ENCODE assay signal across 25 cellular contexts in the genomic region with DNA sequence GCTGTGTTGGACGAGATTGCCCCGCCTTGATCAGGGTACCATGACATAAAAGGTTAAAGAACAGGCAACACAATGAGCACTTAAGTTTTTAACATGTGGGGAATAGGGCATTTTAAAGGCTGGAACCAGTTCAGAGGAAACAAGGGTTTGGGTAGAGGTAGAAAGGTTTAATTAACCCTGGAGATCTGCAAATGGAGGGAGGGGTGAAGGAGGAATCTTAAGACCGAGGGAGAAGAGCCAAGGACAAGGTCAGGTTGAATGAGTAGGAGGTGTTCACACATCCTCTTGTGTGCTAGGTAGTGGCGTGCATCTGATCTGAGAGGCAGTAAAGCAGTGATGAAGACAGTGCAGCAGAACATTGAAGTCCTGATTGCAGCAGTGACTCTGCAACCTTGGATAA. TPM values are rescaled to one million over a fixed set of nuclear protein-coding genes. Genes with fewer than 3 reads are reported as not detected.
DNase-seq lines count a peak whose midpoint lies in the region; ATAC-seq, FAIRE-seq and TF ChIP-seq lines count a peak whose summit lies in the region.
"Had no signal": no experiment of that assay in that cellular context is flagged by ENCODE, and none has a peak within 500 bp of the region (broad histone marks: within the 10 kb centered on the region; RNA-seq: fewer than 3 reads in every experiment).

No MANE protein-coding gene starts in this region.

- H2AFZ ChIP-seq in GM12878 (ENCODE audit: control insufficient read depth, low read depth, low read length) (no peak overlapping the region), smooth muscle cell (ENCODE audit: low read depth) (no peak overlapping the region)

- H3K4me3 ChIP-seq in H7 (ENCODE audit: insufficient read depth, low read depth, low read length) (no peak overlapping the region), GM12878 (no peak overlapping the region), smooth muscle cell (no peak overlapping the region)
- H3K4me3 ChIP-seq: lung, SJSA1, spleen, tibial artery had no signal

- SMC1A ChIA-PET in GM12878 (lab: Charles Lee; ENCODE audit: uncharacterized antibody, unreplicated experiment): no interaction called here

- H3K79me2 ChIP-seq in GM12878 (ENCODE audit: control insufficient read depth, insufficient read depth, low read length) (peaks cover 13% of the 10 kb centered on the region), smooth muscle cell (ENCODE audit: low read depth) (peaks cover 22% of the 10 kb centered on the region)

- H3K27me3 ChIP-seq in H7 (ENCODE audit: control insufficient read depth, insufficient read depth, low read length) (no peaks in the 10 kb centered on the region), GM12878 (replicated peaks in 1 of 2; ENCODE audit: control insufficient read depth in 2 of 2, insufficient read depth in 2 of 2, low read length in 1 of 2) (no peaks in the 10 kb centered on the region), smooth muscle cell (ENCODE audit: low read depth) (no peaks in the 10 kb centered on the region)
- H3K27me3 ChIP-seq: SJSA1, spleen, tibial artery had no signal

- in situ Hi-C loops in GM12878 (cut with MboI): no loop called here

- TF ChIP-seq RAD21 in GM12878 (IDR thresholded peaks at IDR 0.05; ENCODE audit: insufficient read depth, low read depth, low read length): no peak

- CTCF ChIA-PET in GM12878 (lab: Yijun Ruan, JAX): interaction anchor here (1.8 to 2.4 kb wide), 2 partner anchors 28 to 30 kb away, joined by 3 to 8 read pairs; a partner anchor contains a TSS

- H3K9ac ChIP-seq in GM12878 (ENCODE audit: control insufficient read depth, insufficient read depth, low read length): no peak overlapping the region
- no peak overlapping the region for H3K9ac ChIP-seq in smooth muscle cell (ENCODE audit: low read depth)

- TF ChIP-seq CTCF in GM12878 (IDR thresholded peaks at IDR 0.05 in 2 of 3, conservative IDR thresholded peaks at IDR 0.05 in 1 of 3; ENCODE audit: control insufficient read depth in 2 of 3, extremely low read depth in 1 of 3, insufficient read depth in 1 of 3, low read depth in 3 of 3, low read length in 3 of 3) (no peak), smooth muscle cell (IDR thresholded peaks at IDR 0.05; ENCODE audit: borderline replicate concordance, insufficient read depth, poor library complexity, severe bottlenecking) (no peak)

- POLR2A ChIA-PET in GM12878 (lab: Charles Lee): interaction anchor here (0.5 kb wide), 1 partner anchor 210 kb away, joined by 3 read pairs; no protein-coding TSS in a partner anchor

- H3K36me3 ChIP-seq in H7 (replicated peaks; ENCODE audit: control insufficient read depth, insufficient read depth, low read length) (peaks cover 7% of the 10 kb centered on the region), GM12878 (ENCODE audit: control insufficient read depth in 2 of 2, insufficient read depth in 2 of 2, low read length in 1 of 2) (peaks cover 0 to 28% of the 10 kb centered on the region in 2 experiments; a peak in 2 of 4 replicates), smooth muscle cell (ENCODE audit: low read depth) (peaks cover 10% of the 10 kb centered on the region)

- H3K27ac ChIP-seq in GM12878 (ENCODE audit: control insufficient read depth, insufficient read depth) (no peak overlapping the region), smooth muscle cell (ENCODE audit: low read depth) (peak overlapping the region; percentile 36)
- H3K27ac ChIP-seq: SJSA1, spleen, tibial artery had no signal

- H3K9me3 Mint-ChIP-seq in activated naive CD4-positive, alpha-beta T cell treated with anti-CD3 and anti-CD28 coated beads, Interleukin-2, amount 50 U/mL, for 72 hours: no peaks in the 10 kb centered on the region
- H3K9me3 Mint-ChIP-seq: activated CD4-positive, alpha-beta T cell treated with anti-CD3 and anti-CD28 coated beads, Interleukin-2, amount 10 ng/mL, durations not matched to agents 24 days and 14 days; stimulated activated naive CD8-positive, alpha-beta T cell treated with anti-CD3 and anti-CD28 coated beads, Interleukin-15, Interleukin-2, amounts not matched to agents 100 ng/mL and 50 ng/mL, for 24 hours had no signal

- no peak for DNase-seq in activated naive CD4-positive, alpha-beta T cell treated with anti-CD3 and anti-CD28 coated beads, Interleukin-2, amount 50 U/mL, for 72 hours (ENCODE audit: low spot score in 2 of 2)
- no peak for DNase-seq in activated naive CD4-positive, alpha-beta T cell (lab: John Stamatoyannopoulos, UW)
- DNase-seq in H7 (peak; percentile 33), GM12878 (ENCODE audit: low read depth, low spot score) (no peak), smooth muscle cell (lab: John Stamatoyannopoulos, UW; ENCODE audit: unreplicated experiment) (no peak), pons (ENCODE audit: low spot score) (no peak), NCI-H2107 (lab: John Stamatoyannopoulos, UW) (no peak), NCI-H774 (lab: John Stamatoyannopoulos, UW) (no peak)
- DNase-seq: activated CD4-positive, alpha-beta T cell treated with anti-CD3 and anti-CD28 coated beads, Interleukin-2, amount 10 ng/mL, durations not matched to agents 24 days and 14 days; activated CD8-positive, alpha-beta memory T cell treated with anti-CD3 and anti-CD28 coated beads, Interleukin-2, amount 50 U/mL, for 4 hours; activated naive CD4-positive, alpha-beta T cell treated with anti-CD3 and anti-CD28 coated beads, Interleukin-2, amount 50 U/mL, for 16 hours; effector memory CD4-positive, alpha-beta T cell; GF-D8; IMR-90; NCI-H2081 treated with DMSO at 0.1 percent for 48 hours; NCI-H510A treated with DMSO at 0.1 percent for 48 hours; nucleus accumbens; retina; spleen; stimulated activated CD4-positive, alpha-beta T cell treated with anti-CD3 and anti-CD28 coated beads, Interleukin-4, amount 100 ng/mL, for 24 hours; tibial artery had no signal

- H3K36me3 Mint-ChIP-seq in activated naive CD4-positive, alpha-beta T cell treated with anti-CD3 and anti-CD28 coated beads, Interleukin-2, amount 50 U/mL, for 72 hours: peaks cover 2 to 27% of the 10 kb centered on the region in 2 donors

- intact Hi-C loops in GM12878 (cut with micrococcal nuclease; ENCODE audit: unreplicated experiment): no loop called here

- ATAC-seq in activated naive CD4-positive, alpha-beta T cell treated with anti-CD3 and anti-CD28 coated beads, Interleukin-2, amount 50 U/mL, for 72 hours: no peak
- peak; percentile 28 for ATAC-seq in GM12878

- H3K9me3 ChIP-seq in GM12878 (replicated peaks; ENCODE audit: control insufficient read depth, insufficient read depth, low read length): no peaks in the 10 kb centered on the region
- no peaks in the 10 kb centered on the region for H3K9me3 ChIP-seq in smooth muscle cell (replicated peaks; ENCODE audit: low read depth)
- H3K9me3 ChIP-seq: SJSA1, spleen, tibial artery had no signal

- H4K20me1 ChIP-seq in GM12878 (ENCODE audit: control insufficient read depth, insufficient read depth) (no peaks in the 10 kb centered on the region; the same call in 1 of the 2 replicates), smooth muscle cell (ENCODE audit: low read depth) (peaks cover 45% of the 10 kb centered on the region)

- no peak for FAIRE-seq in GM12878 (lab: Jason Lieb, UNC)
- FAIRE-seq: keratinocyte had no signal

- peaks cover 17% of the 10 kb centered on the region for H3F3A ChIP-seq in smooth muscle cell (ENCODE audit: low read depth)

- H3K4me1 ChIP-seq in GM12878 (ENCODE audit: control insufficient read depth, insufficient read depth, low read length) (no peaks in the 10 kb centered on the region), smooth muscle cell (ENCODE audit: low read depth) (peaks cover 3% of the 10 kb centered on the region)

- peak overlapping the region; percentile 40 to 69 for H3K27ac Mint-ChIP-seq in activated naive CD4-positive, alpha-beta T cell treated with anti-CD3 and anti-CD28 coated beads, Interleukin-2, amount 50 U/mL, for 72 hours
- H3K27ac Mint-ChIP-seq: activated CD4-positive, alpha-beta T cell treated with anti-CD3 and anti-CD28 coated beads, Interleukin-2, amount 10 ng/mL, durations not matched to agents 24 days and 14 days; stimulated activated naive CD8-positive, alpha-beta T cell treated with anti-CD3 and anti-CD28 coated beads, Interleukin-15, Interleukin-2, amounts not matched to agents 100 ng/mL and 50 ng/mL, for 24 hours had no signal

- RAD21 ChIA-PET in GM12878 (lab: Charles Lee; ENCODE audit: unreplicated experiment): interaction anchor here (0.6 kb wide), 1 partner anchor 966 kb away, joined by 4 read pairs; no protein-coding TSS in a partner anchor

- no peak overlapping the region for H3K4me2 ChIP-seq in GM12878 (ENCODE audit: control insufficient read depth, insufficient read depth)
- H3K4me2 ChIP-seq in smooth muscle cell: no peak overlapping the region

- no TSS peak for BruUV-seq in GM12878 (replicated peaks; lab: Mats Ljungman, UMichigan)

- no peak for TF ChIP-seq EP300 in GM12878 (IDR thresholded peaks at IDR 0.05; ENCODE audit: borderline replicate concordance in 1 of 2, control insufficient read depth in 1 of 2, low read depth in 2 of 2, low read length in 2 of 2)

- TF ChIP-seq POLR2A in GM12878 (IDR thresholded peaks at IDR 0.05; ENCODE audit: low read depth, low read length): no peak; the same call in none of the 2 replicates

- WGBS in GM12878 (ENCODE audit: insufficient coverage, insufficient replicate concordance, low lambda C conversion rate, missing lambda C conversion rate): 78% methylated on average over 4 of the region's 4 CpGs
- 84% methylated on average over 4 of the region's 4 CpGs for WGBS in smooth muscle cell (ENCODE audit: low lambda C conversion rate)

RNA-seq across cellular contexts. Expression of a gene that starts 7.9 kb away (rescaled TPM):
- total RNA-seq in activated naive CD4-positive, alpha-beta T cell treated with anti-CD3 and anti-CD28 coated beads, Interleukin-2, amount 50 U/mL, for 72 hours: 100 to 1,000 TPM; 243 to 250 TPM
- total RNA-seq in H7 (2014; rRNA removed; shearing (Covaris generic)): 61.5 and 83.2 TPM in 2 replicates
- 44.2 and 45.7 TPM in 2 replicates for total RNA-seq in GM12878 (2013; cell fraction: nucleolus; rRNA removed)
- total RNA-seq in GM12878 (2014; rRNA removed) (56.5 and 56.6 TPM in 2 replicates), GM12878 (2014; rRNA removed; fragmentation: Illumina TruSeq; extraction: Trizol) (78.4 and 80.9 TPM in 2 replicates), GM12878 (2021) (212 and 222 TPM in 2 replicates), smooth muscle cell (95.3 TPM in 2 replicates)
- polyA plus RNA-seq in GM12878 (2011; ENCODE audit: low read depth): 118 TPM
- polyA plus RNA-seq in GM12878 (2011; rRNA removed) (164 and 210 TPM in 2 replicates), GM12878 (2014; fragmentation: Illumina TruSeq; extraction: Trizol) (67.6 and 91.4 TPM in 2 replicates), GM12878 (2014; fragmentation: Nextera tagmentation; extraction: Ambion mirVana) (100 to 1,000 TPM; 537 to 546 TPM), GM12878 (2014; rRNA removed) (76.5 and 84.8 TPM in 2 replicates), GM12878 (2016; fragmentation: Nextera tagmentation; extraction: Ambion mirVana) (100 to 1,000 TPM; 490 to 548 TPM), smooth muscle cell (366 and 394 TPM in 2 replicates)
- polyA plus RNA-seq in GM12878 (2011; cell fraction: cytosol; rRNA removed): 32.0 and 38.7 TPM in 2 replicates
- polyA plus RNA-seq in GM12878 (2011; cell fraction: nucleus; rRNA removed): 32.8 and 34.8 TPM in 2 replicates
- polyA plus RNA-seq in GM12878 (2012): 104 and 119 TPM in 2 replicates
- polyA minus RNA-seq in GM12878 (2011; rRNA and poly(A)+ RNA removed): 14.0 and 16.0 TPM in 2 replicates
- 6.5 and 7.9 TPM in 2 replicates for polyA minus RNA-seq in GM12878 (2011; cell fraction: cytosol; rRNA and poly(A)+ RNA removed)
- 19.8 and 27.9 TPM in 2 replicates for polyA minus RNA-seq in GM12878 (2011; cell fraction: nucleus; rRNA and poly(A)+ RNA removed)

RNA-seq across cellular contexts. Expression of a gene that starts 28.5 kb away (rescaled TPM):
- 10 to 100 TPM; 29.2 to 37.4 TPM for total RNA-seq in activated naive CD4-positive, alpha-beta T cell treated with anti-CD3 and anti-CD28 coated beads, Interleukin-2, amount 50 U/mL, for 72 hours
- total RNA-seq in H7 (2014; rRNA removed; shearing (Covaris generic)): 30.5 and 31.8 TPM in 2 replicates
- 13.3 and 17.5 TPM in 2 replicates for total RNA-seq in GM12878 (2013; cell fraction: nucleolus; rRNA removed)
- 24.5 and 28.0 TPM in 2 replicates for total RNA-seq in GM12878 (2014; rRNA removed)
- 26.2 and 27.1 TPM in 2 replicates for total RNA-seq in GM12878 (2014; rRNA removed; fragmentation: Illumina TruSeq; extraction: Trizol)
- total RNA-seq in GM12878 (2021): 25.7 and 26.2 TPM in 2 replicates
- polyA plus RNA-seq in GM12878 (2011; ENCODE audit: low read depth): 8.0 TPM
- polyA plus RNA-seq in GM12878 (2011; rRNA removed): 27.0 and 45.3 TPM in 2 replicates
- polyA plus RNA-seq in GM12878 (2011; cell fraction: cytosol; rRNA removed): 11.5 and 14.1 TPM in 2 replicates
- polyA plus RNA-seq in GM12878 (2011; cell fraction: nucleus; rRNA removed): 9.8 and 11.4 TPM in 2 replicates
- 8.7 and 12.4 TPM in 2 replicates for polyA plus RNA-seq in GM12878 (2012)
- polyA plus RNA-seq in GM12878 (2014; fragmentation: Illumina TruSeq; extraction: Trizol): 36.3 and 41.8 TPM in 2 replicates
- polyA plus RNA-seq in GM12878 (2014; fragmentation: Nextera tagmentation; extraction: Ambion mirVana): 10 to 100 TPM; 13.5 to 15.1 TPM
- 21.6 and 25.4 TPM in 2 replicates for polyA plus RNA-seq in GM12878 (2014; rRNA removed)
- 10 to 100 TPM; 59.0 to 69.7 TPM for polyA plus RNA-seq in GM12878 (2016; fragmentation: Nextera tagmentation; extraction: Ambion mirVana)
- polyA minus RNA-seq in GM12878 (2011; rRNA and poly(A)+ RNA removed): 16.7 and 22.7 TPM in 2 replicates
- 13.9 and 17.0 TPM in 2 replicates for polyA minus RNA-seq in GM12878 (2011; cell fraction: cytosol; rRNA and poly(A)+ RNA removed)
- polyA minus RNA-seq in GM12878 (2011; cell fraction: nucleus; rRNA and poly(A)+ RNA removed): 6.5 and 7.5 TPM in 2 replicates
- total RNA-seq in smooth muscle cell: 5.4 and 6.5 TPM in 2 replicates
- 4.9 and 7.2 TPM in 2 replicates for polyA plus RNA-seq in smooth muscle cell

RNA-seq across cellular contexts. Expression of a gene that starts 28.6 kb away (rescaled TPM):
- total RNA-seq in activated naive CD4-positive, alpha-beta T cell treated with anti-CD3 and anti-CD28 coated beads, Interleukin-2, amount 50 U/mL, for 72 hours: 10 to 100 TPM; 12.4 to 23.9 TPM
- 34.2 and 39.3 TPM in 2 replicates for total RNA-seq in H7 (2014; rRNA removed; shearing (Covaris generic))
- 10.1 and 10.7 TPM in 2 replicates for total RNA-seq in GM12878 (2013; cell fraction: nucleolus; rRNA removed)
- total RNA-seq in GM12878 (2014; rRNA removed) (50.3 and 60.3 TPM in 2 replicates), GM12878 (2014; rRNA removed; fragmentation: Illumina TruSeq; extraction: Trizol) (14.3 and 16.5 TPM in 2 replicates), GM12878 (2021) (23.9 and 26.0 TPM in 2 replicates), smooth muscle cell (16.4 and 18.6 TPM in 2 replicates)
- polyA plus RNA-seq in GM12878 (2011; ENCODE audit: low read depth): 7.4 TPM
- polyA plus RNA-seq in GM12878 (2011; rRNA removed) (15.6 and 20.2 TPM in 2 replicates), GM12878 (2014; fragmentation: Illumina TruSeq; extraction: Trizol) (8.1 and 10.5 TPM in 2 replicates), GM12878 (2014; fragmentation: Nextera tagmentation; extraction: Ambion mirVana) (10 to 100 TPM; 13.2 to 25.8 TPM), GM12878 (2014; rRNA removed) (47.5 and 54.4 TPM in 2 replicates), GM12878 (2016; fragmentation: Nextera tagmentation; extraction: Ambion mirVana) (10 to 100 TPM; 87.5 to 90.6 TPM), smooth muscle cell (31.0 and 31.5 TPM in 2 replicates)
- polyA plus RNA-seq in GM12878 (2011; cell fraction: cytosol; rRNA removed): 11.3 and 16.7 TPM in 2 replicates
- 10.8 and 14.2 TPM in 2 replicates for polyA plus RNA-seq in GM12878 (2011; cell fraction: nucleus; rRNA removed)
- 20.7 TPM in 2 replicates for polyA plus RNA-seq in GM12878 (2012)
- polyA minus RNA-seq in GM12878 (2011; rRNA and poly(A)+ RNA removed): 3.3 and 4.9 TPM in 2 replicates
- polyA minus RNA-seq in GM12878 (2011; cell fraction: cytosol; rRNA and poly(A)+ RNA removed): 4.2 and 5.1 TPM in 2 replicates
- polyA minus RNA-seq in GM12878 (2011; cell fraction: nucleus; rRNA and poly(A)+ RNA removed): 4.7 and 8.7 TPM in 2 replicates
